Comparison of ENCODE assay signal across 8 cellular contexts in the genomic region with DNA sequence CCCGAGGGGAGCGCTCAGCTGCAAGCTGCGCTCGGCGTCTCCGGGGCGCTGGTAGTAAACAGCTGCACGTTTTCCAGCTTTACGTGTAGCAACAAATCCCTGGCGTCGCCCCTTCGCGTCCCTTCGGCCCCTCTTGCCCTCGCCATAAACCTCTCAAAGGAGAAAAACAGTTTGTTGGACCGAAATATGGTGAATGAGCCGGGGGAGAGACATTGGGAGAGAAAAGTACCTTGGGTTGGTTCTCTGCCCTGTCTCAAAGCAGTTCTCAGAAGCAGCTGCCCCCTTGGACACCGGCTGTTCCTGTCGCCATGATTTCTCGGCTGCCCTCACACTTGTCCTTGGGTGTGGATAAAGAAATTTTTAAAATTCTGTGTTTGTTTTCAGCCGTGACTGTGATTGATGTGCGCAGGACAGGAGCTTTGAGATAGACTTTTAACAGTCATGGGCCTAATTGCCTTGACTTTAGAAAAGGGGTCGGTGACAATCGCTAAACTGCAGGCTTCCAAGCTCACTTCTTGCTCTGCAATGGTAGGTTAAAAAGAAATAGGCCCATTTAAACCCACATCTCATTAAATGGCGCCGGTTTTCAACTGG.
DNase-seq lines count a peak whose midpoint lies in the region; TF ChIP-seq lines count a peak whose summit lies in the region.

No MANE protein-coding gene starts in this region.

- H3K9ac ChIP-seq in SK-N-MC (ENCODE audit: insufficient read length) = peak overlapping the region; percentile 86

- H3K27ac ChIP-seq in SK-N-MC = no peak overlapping the region

- no peak for TF ChIP-seq CTCF in fibroblast of pulmonary artery (IDR thresholded peaks at IDR 0.05; ENCODE audit: low read length, missing control alignments)

- no peaks in the 10 kb centered on the region for H3K9me3 ChIP-seq in SK-N-MC (ENCODE audit: low read depth, low read length)

- no peaks in the 10 kb centered on the region for H3K36me3 ChIP-seq in SK-N-MC (ENCODE audit: insufficient read depth, low read length)

- H3K4me3 ChIP-seq in SK-N-MC (peak overlapping the region; percentile 97), fibroblast of pulmonary artery (replicated peaks; ENCODE audit: low read depth, low read length) (peak overlapping the region; percentile 87)

- peak; percentile 7 to 9 for DNase-seq in SHP77 (lab: John Stamatoyannopoulos, UW)
- no peak for DNase-seq in SHP77 treated with DMSO at 0.1 percent for 48 hours (lab: John Stamatoyannopoulos, UW)
- DNase-seq in SK-N-MC (ENCODE audit: low read depth, low spot score) = no peak
- DNase-seq in fibroblast of pulmonary artery (ENCODE audit: low read depth) = peak; percentile 50
- peak; percentile 74 for DNase-seq in retina
- no peak for DNase-seq in NCI-H226
- no peak for DNase-seq in NCI-H446 (lab: John Stamatoyannopoulos, UW)
- no peak for DNase-seq in GM19238 (ENCODE audit: insufficient read length, low spot score)

Comparison
In these comparisons a context has a peak if more than half of its experiments do, and no peak if none do; other contexts are left out.
1. DNase-seq: peak in SHP77 (2 of 2), fibroblast of pulmonary artery (single experiment) and retina (single experiment); none in SHP77 treated with DMSO at 0.1 percent for 48 hours (single experiment), SK-N-MC (single experiment), NCI-H226 (single experiment), NCI-H446 (0 of 2) and GM19238 (single experiment).